ENCODE assay signal across 13 cellular contexts in the genomic region with DNA sequence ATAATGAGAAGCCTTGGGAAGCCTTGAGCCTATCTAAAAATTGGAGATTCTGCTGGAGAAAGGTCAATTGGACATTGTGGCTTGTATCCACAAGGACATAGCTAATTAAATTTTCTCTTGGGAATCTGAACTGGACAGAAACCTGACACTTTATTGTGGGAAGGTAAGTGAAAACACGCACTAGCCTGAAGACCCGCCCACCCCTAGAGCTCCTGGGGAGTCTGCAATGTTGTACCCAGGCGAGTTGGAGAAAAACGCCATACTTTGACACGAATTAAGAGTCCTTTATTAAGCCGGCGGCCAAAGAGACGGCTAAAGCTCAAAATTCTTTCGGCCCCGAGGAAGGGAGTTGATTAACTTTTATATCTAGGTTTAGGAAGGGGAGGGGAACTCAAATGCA. TPM values are rescaled to one million over a fixed set of nuclear protein-coding genes. Genes with fewer than 3 reads are reported as not detected.
DNase-seq lines count a peak whose midpoint lies in the region; ATAC-seq and TF ChIP-seq lines count a peak whose summit lies in the region.
"Had no signal": no experiment of that assay in that cellular context is flagged by ENCODE, and none has a peak within 500 bp of the region (broad histone marks: within the 10 kb centered on the region; RNA-seq: fewer than 3 reads in every experiment).

No MANE protein-coding gene starts in this region.

- H3K27me3 Mint-ChIP-seq in effector memory CD8-positive, alpha-beta T cell = no peaks in the 10 kb centered on the region
- peaks cover 7% of the 10 kb centered on the region for H3K27me3 Mint-ChIP-seq in neural progenitor cell (ENCODE audit: insufficient read depth, low read depth)

- peaks cover 8 to 14% of the 10 kb centered on the region in 2 donors for H3K9me3 Mint-ChIP-seq in effector memory CD8-positive, alpha-beta T cell
- peaks cover 38% of the 10 kb centered on the region for H3K9me3 Mint-ChIP-seq in neural progenitor cell

- H3K4me2 ChIP-seq in DND-41 (ENCODE audit: insufficient read depth, low read length) (peak overlapping the region; percentile 79), neural progenitor cell (peak overlapping the region; percentile 92)

- 32 to 37% methylated on average over 10 of the region's 10 CpGs for WGBS in tibial nerve, 2 donors

- no peak for TF ChIP-seq EP300 in tibial nerve (IDR thresholded peaks at IDR 0.05)

- peak overlapping the region; percentile 89 to 95 for H3K27ac Mint-ChIP-seq in effector memory CD8-positive, alpha-beta T cell
- peak overlapping the region; percentile 18 for H3K27ac Mint-ChIP-seq in neural progenitor cell

- TF ChIP-seq POLR2A in tibial nerve (IDR thresholded peaks at IDR 0.05) = no peak

- in situ Hi-C loops in GM13977 (cut with MboI; ENCODE audit: low pct_unique_long_range_greater_than_20kb, low sequenced_read_pairs, unreplicated experiment) = no loop called here

- H3K4me3 ChIP-seq in DND-41 (ENCODE audit: low read depth in 1 of 2, low read length in 2 of 2) (peak overlapping the region in 1 of 2 experiments; percentile 87; a peak in 2 of 4 replicates), neural progenitor cell (peak overlapping the region; percentile 68), tibial nerve (peak overlapping the region in 1 of 4 donors; percentile 84)

- no peak for TF ChIP-seq CTCF in DND-41 (IDR thresholded peaks at IDR 0.05; ENCODE audit: borderline replicate concordance, extremely low read depth, low read length, poor library complexity, severe bottlenecking)
- TF ChIP-seq CTCF in neural progenitor cell (IDR thresholded peaks at IDR 0.05) = no peak
- TF ChIP-seq CTCF in tibial nerve (IDR thresholded peaks at IDR 0.05) = no peak
- no peak for TF ChIP-seq CTCF in GM13977 (IDR thresholded peaks at IDR 0.05; ENCODE audit: extremely low read depth, insufficient read depth, missing control alignments)

- H2AFZ ChIP-seq in DND-41 (ENCODE audit: low read depth, low read length) (no peak overlapping the region), neural progenitor cell (replicated peaks) (no peak overlapping the region)

- H3K36me3 ChIP-seq in DND-41 (ENCODE audit: insufficient read depth, low read length) (peaks cover 22% of the 10 kb centered on the region), neural progenitor cell (peaks cover 15% of the 10 kb centered on the region), tibial nerve (peaks cover 0 to 32% (median 0%) of the 10 kb centered on the region in 3 donors)
- H3K36me3 ChIP-seq: brain microvascular endothelial cell had no signal

- H3K36me3 Mint-ChIP-seq in effector memory CD8-positive, alpha-beta T cell (ENCODE audit: insufficient read depth) = peaks cover 3% of the 10 kb centered on the region
- peaks cover 30% of the 10 kb centered on the region for H3K36me3 Mint-ChIP-seq in neural progenitor cell

- H3K9ac ChIP-seq in DND-41 (ENCODE audit: low read depth, low read length) (peak overlapping the region; percentile 67), neural progenitor cell (no peak overlapping the region)

- no peak for ATAC-seq in DND-41 (ENCODE audit: insufficient read depth, low read depth)
- ATAC-seq in effector memory CD8-positive, alpha-beta T cell (replicated peaks) = no peak
- ATAC-seq: gastroesophageal sphincter had no signal

- H3K27ac ChIP-seq in DND-41 (ENCODE audit: low read length) (no peak overlapping the region; the same call in 1 of the 2 replicates), neural progenitor cell (no peak overlapping the region), tibial nerve (no peak overlapping the region)
- H3K27ac ChIP-seq: brain microvascular endothelial cell had no signal

- H4K20me1 ChIP-seq in DND-41 (ENCODE audit: insufficient read depth, low read length) = no peaks in the 10 kb centered on the region
- no peaks in the 10 kb centered on the region for H4K20me1 ChIP-seq in neural progenitor cell (ENCODE audit: low read depth)

- H3K4me1 ChIP-seq in DND-41 (ENCODE audit: insufficient read depth, low read length) = peaks cover 38% of the 10 kb centered on the region
- H3K4me1 ChIP-seq in neural progenitor cell = peaks cover 5% of the 10 kb centered on the region
- peaks cover 0 to 22% (median 0%) of the 10 kb centered on the region in 4 donors for H3K4me1 ChIP-seq in tibial nerve

- DNase-seq in DND-41 (no peak), NCI-H146 (lab: John Stamatoyannopoulos, UW) (peak; percentile 10), neural progenitor cell (ENCODE audit: low spot score) (peak; percentile 14), NOMO-1 (lab: John Stamatoyannopoulos, UW; ENCODE audit: unreplicated experiment in 2 of 2) (no peak), tibial nerve (ENCODE audit: low spot score in 2 of 2) (no peak), GM13977 (ENCODE audit: low spot score) (no peak), GDM1 (lab: John Stamatoyannopoulos, UW) (no peak)
- no peak for DNase-seq in effector memory CD8-positive, alpha-beta T cell
- DNase-seq: brain microvascular endothelial cell; Kasumi-1; NK-92 treated with Interleukin-12 subunit alpha and Interleukin-12 subunit beta, amount 100 ng/mL, for 24 hours; occipital lobe had no signal

- H3F3A ChIP-seq in neural progenitor cell (ENCODE audit: low read depth) = peaks cover 10% of the 10 kb centered on the region

- peaks cover 10 to 31% of the 10 kb centered on the region in 2 donors for H3K4me1 Mint-ChIP-seq in effector memory CD8-positive, alpha-beta T cell (ENCODE audit: low read depth in 2 of 2)
- peaks cover 13% of the 10 kb centered on the region for H3K4me1 Mint-ChIP-seq in neural progenitor cell

- H3K79me2 ChIP-seq in DND-41 (ENCODE audit: insufficient read depth, low read length) (peaks cover 12% of the 10 kb centered on the region), neural progenitor cell (ENCODE audit: low read depth) (peaks cover 17% of the 10 kb centered on the region)

- no peaks in the 10 kb centered on the region for H3K27me3 ChIP-seq in DND-41 (ENCODE audit: insufficient read depth, low read length, poor library complexity)
- peaks cover 14% of the 10 kb centered on the region for H3K27me3 ChIP-seq in neural progenitor cell
- no peaks in the 10 kb centered on the region for H3K27me3 ChIP-seq in tibial nerve
- H3K27me3 ChIP-seq: brain microvascular endothelial cell, gastroesophageal sphincter had no signal

- H3K4me3 Mint-ChIP-seq in effector memory CD8-positive, alpha-beta T cell = peak overlapping the region; percentile 89 to 93
- peak overlapping the region; percentile 92 for H3K4me3 Mint-ChIP-seq in neural progenitor cell

- H3K9me3 ChIP-seq in DND-41 (ENCODE audit: insufficient read depth, low read length, severe bottlenecking) (peaks cover 16% of the 10 kb centered on the region), neural progenitor cell (ENCODE audit: low read depth) (peaks cover 8% of the 10 kb centered on the region), tibial nerve (peaks cover 0 to 15% (median 3%) of the 10 kb centered on the region in 4 donors)

RNA-seq across cellular contexts. Expression of a gene that starts 1.2 kb away (rescaled TPM):
- total RNA-seq in neural progenitor cell (ENCODE audit: low replicate concordance) (15.4 and 20.6 TPM in 2 replicates), tibial nerve (10 to 100 TPM in 3 of 4 donors, 1 to 10 TPM in 1; 7.7 to 21.2 (median 14.7) TPM)

RNA-seq across cellular contexts. Expression of a gene that starts 40.5 kb away (rescaled TPM):
- 5.1 and 5.2 TPM in 2 replicates for total RNA-seq in neural progenitor cell (ENCODE audit: low replicate concordance)
- total RNA-seq in tibial nerve = 1 to 10 TPM; 3.9 to 5.7 (median 4.9) TPM

RNA-seq across cellular contexts. Expression of a gene that starts 46.4 kb away (rescaled TPM):
- total RNA-seq in neural progenitor cell (ENCODE audit: low replicate concordance) = 24.0 and 28.7 TPM in 2 replicates
- 10 to 100 TPM; 19.4 to 24.1 (median 22.2) TPM for total RNA-seq in tibial nerve

Comparison
In these comparisons a context has a peak if more than half of its experiments do, and no peak if none do; other contexts are left out.
1. DNase-seq: peak in NCI-H146 (single experiment) and neural progenitor cell (single experiment); none in DND-41 (single experiment), effector memory CD8-positive, alpha-beta T cell (0 of 3), NOMO-1 (0 of 2), tibial nerve (0 of 2), GM13977 (single experiment) and GDM1 (single experiment).